22 cellular contexts compared by ENCODE assay signal in the genomic region with DNA sequence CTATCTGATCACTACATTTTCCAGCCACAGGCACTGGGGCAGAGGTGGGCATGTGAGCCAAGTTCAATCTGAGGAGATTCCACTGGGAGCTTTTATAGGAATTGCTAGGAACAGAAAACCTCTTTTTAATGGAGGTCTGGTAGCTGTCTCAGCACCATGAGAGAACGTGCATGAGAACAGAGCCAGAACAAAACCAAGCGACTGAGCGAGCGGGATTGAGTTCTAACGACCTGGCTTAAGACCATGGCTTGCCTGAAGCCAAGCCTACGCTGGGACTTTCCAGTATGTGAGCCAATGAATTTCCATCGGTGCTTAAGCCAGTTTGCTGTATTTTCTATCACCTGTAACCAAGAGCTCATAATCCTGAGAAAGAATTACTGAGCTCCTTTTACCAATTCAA.
"Had no signal": no experiment of that assay in that cellular context is flagged by ENCODE, and none has a peak within 500 bp of the region (broad histone marks: within the 10 kb centered on the region; RNA-seq: fewer than 3 reads in every experiment).

No MANE protein-coding gene starts in this region.

- H3K9me3 ChIP-seq: ascending aorta had no signal

- H3K36me3 ChIP-seq: ascending aorta had no signal

- H3K4me2 ChIP-seq: KMS-11 had no signal

- H3K4me3 ChIP-seq: ascending aorta, SK-N-MC had no signal

- H3K9ac ChIP-seq: KMS-11 had no signal

- H3K4me1 ChIP-seq: ascending aorta had no signal

- H3K27me3 ChIP-seq: ascending aorta had no signal

- ATAC-seq: activated CD8-positive, alpha-beta memory T cell treated with anti-CD3 and anti-CD28 coated beads, Interleukin-2, amount 10 ng/mL, durations not matched to agents 7 days and 5 days; PC-3; T-cell had no signal

- DNase-seq: activated B cell treated with CpG ODN at 0.5 μM for 24 hours; activated CD4-positive, alpha-beta T cell treated with anti-CD3 and anti-CD28 coated beads for 1 hour; activated CD4-positive, alpha-beta T cell treated with anti-CD3 and anti-CD28 coated beads, Interleukin-2, amount 10 ng/mL, durations not matched to agents 24 days and 14 days; activated CD4-positive, alpha-beta T cell treated with anti-CD3 and anti-CD28 coated beads, Interleukin-2, amount 50 U/mL, for 48 hours; activated CD8-positive, alpha-beta memory T cell treated with anti-CD3 and anti-CD28 coated beads, Interleukin-2, amount 10 ng/mL, durations not matched to agents 7 days and 5 days; activated effector memory CD4-positive, alpha-beta T cell treated with Interleukin-2 at 50 U/mL for 16 hours; activated naive CD4-positive, alpha-beta T cell; activated T-cell treated with anti-CD3 and anti-CD28 coated beads, Interleukin-2, amount 50 U/mL, for 24 hours; NCI-H1092; NCI-H1417; NCI-H1694; NCI-H2029 treated with DMSO at 0.1 percent for 48 hours; NCI-H345; NCI-H510A treated with DMSO at 0.1 percent for 48 hours; PC-3; SIG-M5; T-cell; T-helper 2 cell; T1000 had no signal

- H3K27ac ChIP-seq: ascending aorta, KMS-11, SK-N-MC had no signal
